In the genomic region with DNA sequence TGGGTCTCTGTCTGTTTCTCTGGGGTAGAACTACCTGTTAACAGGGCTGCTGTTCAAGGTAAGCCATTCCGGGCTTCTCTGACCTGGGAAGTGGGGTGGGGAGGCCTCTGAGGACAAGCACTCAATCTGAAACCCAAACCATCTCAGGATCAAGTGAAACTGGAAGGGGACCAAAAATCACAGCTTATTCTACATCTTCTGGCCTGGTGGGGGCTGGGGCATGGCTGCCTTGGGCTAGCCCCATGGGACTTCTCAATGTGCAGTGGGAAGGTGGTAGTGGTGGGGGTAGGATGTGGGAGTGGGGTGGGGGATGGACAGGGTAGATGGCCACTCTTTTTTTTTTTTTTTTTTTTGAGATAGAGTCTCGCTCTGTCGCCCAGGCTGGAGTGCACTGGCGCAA, we compare ENCODE assay signal across 12 cellular contexts. TPM values are rescaled to one million over a fixed set of nuclear protein-coding genes. Genes with fewer than 3 reads are reported as not detected.
A peak's percentile ranks its signal among the peaks of the same experiment; 100 is the strongest.
DNase-seq lines count a peak whose midpoint lies in the region; ATAC-seq, FAIRE-seq and TF ChIP-seq lines count a peak whose summit lies in the region.
"Had no signal": no experiment of that assay in that cellular context is flagged by ENCODE, and none has a peak within 500 bp of the region (broad histone marks: within the 10 kb centered on the region; RNA-seq: fewer than 3 reads in every experiment).

No MANE protein-coding gene starts in this region.

- no peak for DNase-seq in CD8-positive, alpha-beta T cell
- DNase-seq in GM19239 (ENCODE audit: insufficient read length, low spot score) (peak; percentile 56), nephron progenitor cell (no peak), NCI-H2107 (lab: John Stamatoyannopoulos, UW) (no peak), AML-193 (lab: John Stamatoyannopoulos, UW) (no peak)
- no peak for DNase-seq in activated T-helper 1 cell treated with anti-CD3 and anti-CD28 coated beads, Interleukin-12 subunit alpha, Interleukin-12 subunit beta, Interleukin-2, Interleukin-4 antibody, amounts not matched to agents 30 ng/mL and 10 ng/mL and 1 ng/mL, durations not matched to agents 14 hours and 24 hours and 36 hours (ENCODE audit: low spot score)
- DNase-seq: Calu3, left ventricle myocardium superior, NCI-H1105 treated with DMSO at 0.1 percent for 48 hours, NCI-H345, sigmoid colon had no signal

- peak overlapping the region; percentile 85 for H3K27ac Mint-ChIP-seq in CD8-positive, alpha-beta T cell
- H3K27ac Mint-ChIP-seq in activated T-helper 1 cell treated with anti-CD3 and anti-CD28 coated beads, Interleukin-12 subunit alpha, Interleukin-12 subunit beta, Interleukin-2, Interleukin-4 antibody, amounts not matched to agents 30 ng/mL and 10 ng/mL and 1 ng/mL, durations not matched to agents 14 hours and 24 hours and 36 hours, result peak overlapping the region; percentile 85
- H3K27ac Mint-ChIP-seq in nephron progenitor cell, result peak overlapping the region; percentile 93

- H3K4me3 ChIP-seq in CD8-positive, alpha-beta T cell (ENCODE audit: low read depth, low read length), result no peak overlapping the region
- H3K4me3 ChIP-seq: sigmoid colon had no signal

- H3K27me3 Mint-ChIP-seq in CD8-positive, alpha-beta T cell (ENCODE audit: low read depth), result no peaks in the 10 kb centered on the region
- H3K27me3 Mint-ChIP-seq in activated T-helper 1 cell treated with anti-CD3 and anti-CD28 coated beads, Interleukin-12 subunit alpha, Interleukin-12 subunit beta, Interleukin-2, Interleukin-4 antibody, amounts not matched to agents 30 ng/mL and 10 ng/mL and 1 ng/mL, durations not matched to agents 14 hours and 24 hours and 36 hours (ENCODE audit: insufficient read depth), result no peaks in the 10 kb centered on the region
- H3K27me3 Mint-ChIP-seq in nephron progenitor cell (ENCODE audit: low read depth, poor library complexity), result peaks cover 3% of the 10 kb centered on the region

- POLR2A ChIA-PET in CD8-positive, alpha-beta T cell (lab: Charles Lee), result interaction anchor here (0.6 kb wide), 2 partner anchors 34 to 67 kb away, joined by 3 read pairs; no protein-coding TSS in a partner anchor

- intact Hi-C loops in CD8-positive, alpha-beta T cell (cut with DNase I, micrococcal nuclease), result no loop called here
- intact Hi-C loops in activated T-helper 1 cell treated with anti-CD3 and anti-CD28 coated beads, Interleukin-12 subunit alpha, Interleukin-12 subunit beta, Interleukin-2, Interleukin-4 antibody, amounts not matched to agents 30 ng/mL and 10 ng/mL and 1 ng/mL, durations not matched to agents 14 hours and 24 hours and 36 hours (cut with micrococcal nuclease), result no loop called here

- H3K9me3 Mint-ChIP-seq in CD8-positive, alpha-beta T cell, result no peaks in the 10 kb centered on the region
- H3K9me3 Mint-ChIP-seq in activated T-helper 1 cell treated with anti-CD3 and anti-CD28 coated beads, Interleukin-12 subunit alpha, Interleukin-12 subunit beta, Interleukin-2, Interleukin-4 antibody, amounts not matched to agents 30 ng/mL and 10 ng/mL and 1 ng/mL, durations not matched to agents 14 hours and 24 hours and 36 hours, result no peaks in the 10 kb centered on the region
- peaks cover 3% of the 10 kb centered on the region for H3K9me3 Mint-ChIP-seq in nephron progenitor cell

- H3K4me1 ChIP-seq in CD8-positive, alpha-beta T cell (ENCODE audit: insufficient read depth, low read length), result peaks cover 43% of the 10 kb centered on the region

- H3K36me3 Mint-ChIP-seq in CD8-positive, alpha-beta T cell, result peaks cover 41% of the 10 kb centered on the region
- peaks cover 22% of the 10 kb centered on the region for H3K36me3 Mint-ChIP-seq in activated T-helper 1 cell treated with anti-CD3 and anti-CD28 coated beads, Interleukin-12 subunit alpha, Interleukin-12 subunit beta, Interleukin-2, Interleukin-4 antibody, amounts not matched to agents 30 ng/mL and 10 ng/mL and 1 ng/mL, durations not matched to agents 14 hours and 24 hours and 36 hours (ENCODE audit: low read depth)
- peaks cover 42% of the 10 kb centered on the region for H3K36me3 Mint-ChIP-seq in nephron progenitor cell (ENCODE audit: low read depth)

- FAIRE-seq in GM19239 (lab: Jason Lieb, UNC), result peak; percentile 76

- CTCF ChIA-PET in CD8-positive, alpha-beta T cell (lab: Charles Lee), result interaction anchor here (1.0 to 3.2 kb wide), 4 partner anchors 23 to 165 kb away, joined by 3 to 14 read pairs (median 8); partner anchors contain the start of genes NEK8 and TLCD1

- no peaks in the 10 kb centered on the region for H3K27me3 ChIP-seq in CD8-positive, alpha-beta T cell (ENCODE audit: insufficient read depth, low read length)
- H3K27me3 ChIP-seq: sigmoid colon had no signal

- H3K9me3 ChIP-seq in CD8-positive, alpha-beta T cell (ENCODE audit: low read length), result no peaks in the 10 kb centered on the region
- H3K9me3 ChIP-seq: sigmoid colon had no signal

- no peak for ATAC-seq in CD8-positive, alpha-beta T cell
- no peak for ATAC-seq in GM18502 (IDR thresholded peaks at IDR 0.05; ENCODE audit: poor library complexity, unreplicated experiment)

- no peak overlapping the region for H3K27ac ChIP-seq in CD8-positive, alpha-beta T cell (ENCODE audit: low read depth, low read length)

- H3K4me3 Mint-ChIP-seq in CD8-positive, alpha-beta T cell, result peak overlapping the region; percentile 54
- peak overlapping the region; percentile 12 for H3K4me3 Mint-ChIP-seq in activated T-helper 1 cell treated with anti-CD3 and anti-CD28 coated beads, Interleukin-12 subunit alpha, Interleukin-12 subunit beta, Interleukin-2, Interleukin-4 antibody, amounts not matched to agents 30 ng/mL and 10 ng/mL and 1 ng/mL, durations not matched to agents 14 hours and 24 hours and 36 hours
- no peak overlapping the region for H3K4me3 Mint-ChIP-seq in nephron progenitor cell

- H3K36me3 ChIP-seq in CD8-positive, alpha-beta T cell (ENCODE audit: insufficient read depth, low read length), result no peaks in the 10 kb centered on the region

- H3K4me1 Mint-ChIP-seq in CD8-positive, alpha-beta T cell (ENCODE audit: low read depth), result peaks cover 60% of the 10 kb centered on the region
- H3K4me1 Mint-ChIP-seq in activated T-helper 1 cell treated with anti-CD3 and anti-CD28 coated beads, Interleukin-12 subunit alpha, Interleukin-12 subunit beta, Interleukin-2, Interleukin-4 antibody, amounts not matched to agents 30 ng/mL and 10 ng/mL and 1 ng/mL, durations not matched to agents 14 hours and 24 hours and 36 hours (ENCODE audit: low read depth), result peaks cover 55% of the 10 kb centered on the region
- peaks cover 64% of the 10 kb centered on the region for H3K4me1 Mint-ChIP-seq in nephron progenitor cell

- TF ChIP-seq CTCF in CD8-positive, alpha-beta T cell (IDR thresholded peaks at IDR 0.05), result no peak
- no peak for TF ChIP-seq CTCF in nephron progenitor cell (IDR thresholded peaks at IDR 0.05)

RNA-seq across cellular contexts. Expression of gene FLOT2, which starts 5.5 kb away (rescaled TPM):
- total RNA-seq in CD8-positive, alpha-beta T cell, result 10 to 100 TPM; 69.7 to 71.6 TPM
- 92.2 and 98.8 TPM in 2 replicates for total RNA-seq in activated T-helper 1 cell treated with anti-CD3 and anti-CD28 coated beads, Interleukin-12 subunit alpha, Interleukin-12 subunit beta, Interleukin-2, Interleukin-4 antibody, amounts not matched to agents 30 ng/mL and 10 ng/mL and 1 ng/mL, durations not matched to agents 14 hours and 24 hours and 36 hours

RNA-seq across cellular contexts. Expression of gene DHRS13, which starts 10.9 kb away (rescaled TPM):
- total RNA-seq in CD8-positive, alpha-beta T cell, result 10 to 100 TPM; 27.3 to 30.9 TPM
- 34.6 and 34.9 TPM in 2 replicates for total RNA-seq in activated T-helper 1 cell treated with anti-CD3 and anti-CD28 coated beads, Interleukin-12 subunit alpha, Interleukin-12 subunit beta, Interleukin-2, Interleukin-4 antibody, amounts not matched to agents 30 ng/mL and 10 ng/mL and 1 ng/mL, durations not matched to agents 14 hours and 24 hours and 36 hours

RNA-seq across cellular contexts. Expression of gene ERAL1, which starts 37.2 kb away (rescaled TPM):
- 10 to 100 TPM; 20.0 to 21.2 TPM for total RNA-seq in CD8-positive, alpha-beta T cell
- 60.4 and 61.5 TPM in 2 replicates for total RNA-seq in activated T-helper 1 cell treated with anti-CD3 and anti-CD28 coated beads, Interleukin-12 subunit alpha, Interleukin-12 subunit beta, Interleukin-2, Interleukin-4 antibody, amounts not matched to agents 30 ng/mL and 10 ng/mL and 1 ng/mL, durations not matched to agents 14 hours and 24 hours and 36 hours

RNA-seq across cellular contexts. Expression of gene FAM222B, which starts 49.4 kb away (rescaled TPM):
- 10 to 100 TPM; 20.2 to 20.6 TPM for total RNA-seq in CD8-positive, alpha-beta T cell
- total RNA-seq in activated T-helper 1 cell treated with anti-CD3 and anti-CD28 coated beads, Interleukin-12 subunit alpha, Interleukin-12 subunit beta, Interleukin-2, Interleukin-4 antibody, amounts not matched to agents 30 ng/mL and 10 ng/mL and 1 ng/mL, durations not matched to agents 14 hours and 24 hours and 36 hours, result 27.5 and 28.1 TPM in 2 replicates

RNA-seq across cellular contexts. Expression of gene PHF12, which starts 59.3 kb away (rescaled TPM):
- 100 to 1,000 TPM; 294 to 297 TPM for total RNA-seq in CD8-positive, alpha-beta T cell
- total RNA-seq in activated T-helper 1 cell treated with anti-CD3 and anti-CD28 coated beads, Interleukin-12 subunit alpha, Interleukin-12 subunit beta, Interleukin-2, Interleukin-4 antibody, amounts not matched to agents 30 ng/mL and 10 ng/mL and 1 ng/mL, durations not matched to agents 14 hours and 24 hours and 36 hours, result 58.4 and 64.9 TPM in 2 replicates
